20 cellular contexts compared by ENCODE assay signal in the genomic region with DNA sequence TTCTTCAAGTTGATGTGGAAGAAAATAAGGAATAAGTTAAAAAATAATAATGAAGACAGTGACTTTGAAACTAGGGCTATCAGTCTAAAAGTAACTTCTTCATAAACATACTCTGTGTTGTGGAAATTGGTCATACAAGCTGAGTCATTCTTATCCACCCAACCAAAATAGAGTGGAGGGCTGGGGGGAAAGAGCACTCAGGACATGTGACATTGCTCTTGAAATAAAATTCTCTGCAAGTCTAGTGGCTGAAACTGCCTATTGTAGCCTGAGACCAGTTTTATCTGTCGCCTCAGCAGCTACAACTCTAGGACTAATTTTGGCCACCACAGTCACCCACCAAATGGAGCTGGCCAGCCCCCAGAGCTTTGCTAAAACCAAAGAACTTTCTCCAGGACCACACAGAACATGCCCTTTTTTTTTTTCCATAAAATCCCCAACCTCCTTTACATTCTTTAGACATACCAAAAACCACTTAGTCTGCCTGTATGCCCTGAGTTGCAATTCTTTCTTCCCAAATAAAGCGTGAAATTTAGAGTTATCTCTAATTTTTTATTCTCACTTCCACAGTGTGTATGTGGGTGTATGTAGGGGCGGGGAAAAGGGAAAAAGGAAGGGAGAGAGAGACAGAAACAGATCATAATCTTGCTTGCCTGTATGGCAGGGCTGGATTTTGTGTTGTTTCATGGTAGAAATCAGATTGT. TPM values are rescaled to one million over a fixed set of nuclear protein-coding genes. Genes with fewer than 3 reads are reported as not detected.
DNase-seq lines count a peak whose midpoint lies in the region; ATAC-seq, FAIRE-seq and TF ChIP-seq lines count a peak whose summit lies in the region.
"Had no signal": no experiment of that assay in that cellular context is flagged by ENCODE, and none has a peak within 500 bp of the region (broad histone marks: within the 10 kb centered on the region; RNA-seq: fewer than 3 reads in every experiment).

No MANE protein-coding gene starts in this region.

- H3K36me3 ChIP-seq in astrocyte (ENCODE audit: insufficient read depth, low read length) (no peaks in the 10 kb centered on the region), iPS-20b (ENCODE audit: insufficient read depth, low read depth, low read length) (no peaks in the 10 kb centered on the region)
- no peaks in the 10 kb centered on the region for H3K36me3 ChIP-seq in CD4-positive, alpha-beta memory T cell (ENCODE audit: insufficient read depth, low read length)
- H3K36me3 ChIP-seq: ascending aorta, neutrophil had no signal

- H3K27me3 Mint-ChIP-seq in astrocyte (ENCODE audit: low read depth, unreplicated experiment) = peaks cover 22% of the 10 kb centered on the region
- peaks cover 53% of the 10 kb centered on the region for H3K27me3 Mint-ChIP-seq in T-helper 17 cell
- peaks cover 14 to 16% of the 10 kb centered on the region in 2 donors for H3K27me3 Mint-ChIP-seq in CD4-positive, alpha-beta memory T cell

- H3K4me3 ChIP-seq in astrocyte (ENCODE audit: insufficient read depth, low read depth, low read length) (no peak overlapping the region), iPS-20b (ENCODE audit: low read length) (no peak overlapping the region)
- no peak overlapping the region for H3K4me3 ChIP-seq in CD4-positive, alpha-beta memory T cell (ENCODE audit: low read length in 2 of 2)
- H3K4me3 ChIP-seq: ascending aorta, coronary artery had no signal

- H3K36me3 Mint-ChIP-seq in astrocyte (ENCODE audit: low read depth, unreplicated experiment) (no peaks in the 10 kb centered on the region), T-helper 17 cell (ENCODE audit: low read depth) (no peaks in the 10 kb centered on the region)
- no peaks in the 10 kb centered on the region for H3K36me3 Mint-ChIP-seq in CD4-positive, alpha-beta memory T cell

- H4K20me1 ChIP-seq in astrocyte (ENCODE audit: insufficient read depth, low read length) = no peaks in the 10 kb centered on the region

- no peak for DNase-seq in GM12891 (ENCODE audit: insufficient read length, low spot score)
- DNase-seq in astrocyte (ENCODE audit: low read depth) = peak; percentile 20
- no peak for DNase-seq in T-helper 17 cell
- DNase-seq in DMS153 treated with DMSO at 0.1 percent for 48 hours (lab: John Stamatoyannopoulos, UW; ENCODE audit: unreplicated experiment) = no peak
- DNase-seq in CD4-positive, alpha-beta memory T cell = no peak
- DNase-seq: activated CD8-positive, alpha-beta memory T cell treated with anti-CD3 and anti-CD28 coated beads, Interleukin-2, amount 50 U/mL, for 4 hours; activated gamma-delta T cell treated with Interleukin-2 at 50 U/mL for 16 hours; midbrain; NCI-H1092; NCI-H2171; NCI-H82; substantia nigra had no signal

- peak overlapping the region; percentile 15 for H2AFZ ChIP-seq in astrocyte (ENCODE audit: low read depth, low read length)

- H3K4me2 ChIP-seq in astrocyte (ENCODE audit: low read length) = peak overlapping the region; percentile 3

- H3K9me3 Mint-ChIP-seq in astrocyte (ENCODE audit: unreplicated experiment) = no peaks in the 10 kb centered on the region
- peaks cover 0 to 2% (median 0%) of the 10 kb centered on the region in 8 donors for H3K9me3 Mint-ChIP-seq in CD4-positive, alpha-beta memory T cell
- H3K9me3 Mint-ChIP-seq: T-helper 1 cell treated with Interleukin-12 subunit alpha and Interleukin-12 subunit beta and Interleukin-4 antibody, amounts not matched to agents 30 μg/mL and 1 μg/mL, for 36 hours had no signal

- no peak overlapping the region for H3K27ac Mint-ChIP-seq in astrocyte (ENCODE audit: unreplicated experiment)
- H3K27ac Mint-ChIP-seq in T-helper 17 cell = no peak overlapping the region
- no peak overlapping the region for H3K27ac Mint-ChIP-seq in CD4-positive, alpha-beta memory T cell
- H3K27ac Mint-ChIP-seq: T-helper 1 cell treated with Interleukin-12 subunit alpha and Interleukin-12 subunit beta and Interleukin-4 antibody, amounts not matched to agents 30 μg/mL and 1 μg/mL, for 36 hours had no signal

- H3K4me1 Mint-ChIP-seq in astrocyte (ENCODE audit: low read depth, unreplicated experiment) = peaks cover 20% of the 10 kb centered on the region
- peaks cover 12% of the 10 kb centered on the region for H3K4me1 Mint-ChIP-seq in T-helper 17 cell
- peaks cover 6 to 7% (median 6%) of the 10 kb centered on the region in 4 donors for H3K4me1 Mint-ChIP-seq in CD4-positive, alpha-beta memory T cell

- H3K9ac ChIP-seq in astrocyte (ENCODE audit: low read length) (no peak overlapping the region), iPS-20b (ENCODE audit: low read depth, low read length) (peak overlapping the region; percentile 39; the same call in 1 of the 2 replicates)

- H3K4me3 Mint-ChIP-seq in astrocyte (ENCODE audit: unreplicated experiment) (no peak overlapping the region), T-helper 17 cell (no peak overlapping the region)
- H3K4me3 Mint-ChIP-seq in CD4-positive, alpha-beta memory T cell = no peak overlapping the region
- H3K4me3 Mint-ChIP-seq: T-helper 1 cell treated with Interleukin-12 subunit alpha and Interleukin-12 subunit beta and Interleukin-4 antibody, amounts not matched to agents 30 μg/mL and 1 μg/mL, for 36 hours had no signal

- no peak for TF ChIP-seq CTCF in astrocyte (IDR thresholded peaks at IDR 0.05; ENCODE audit: insufficient read depth, low read depth, low read length)

- H3K9me3 ChIP-seq in astrocyte (ENCODE audit: insufficient read depth, low read depth, low read length) (no peaks in the 10 kb centered on the region), iPS-20b (ENCODE audit: insufficient read depth, low read depth, low read length) (no peaks in the 10 kb centered on the region), T-helper 17 cell (ENCODE audit: control insufficient read depth, low read length, poor library complexity, severe bottlenecking) (no peaks in the 10 kb centered on the region)
- H3K9me3 ChIP-seq in CD4-positive, alpha-beta memory T cell (ENCODE audit: control insufficient read depth in 1 of 2, low read length in 2 of 2) = no peaks in the 10 kb centered on the region
- H3K9me3 ChIP-seq: ascending aorta, neutrophil had no signal

- POLR2A ChIA-PET in CD4-positive, alpha-beta memory T cell (lab: Charles Lee; ENCODE audit: partially characterized antibody) = no interaction called here

- peak; percentile 28 for FAIRE-seq in GM12891 (lab: Jason Lieb, UNC)
- no peak for FAIRE-seq in astrocyte (lab: Jason Lieb, UNC)
- FAIRE-seq: G401.6 had no signal

- H3K27me3 ChIP-seq in astrocyte (ENCODE audit: insufficient read depth, low read length) (peaks cover 3% of the 10 kb centered on the region), iPS-20b (ENCODE audit: insufficient read depth, low read length) (no peaks in the 10 kb centered on the region)
- no peaks in the 10 kb centered on the region for H3K27me3 ChIP-seq in CD4-positive, alpha-beta memory T cell (ENCODE audit: insufficient read depth, low read length)
- H3K27me3 ChIP-seq: ascending aorta had no signal

- H3K4me1 ChIP-seq in astrocyte (ENCODE audit: insufficient read depth, low read length) = peaks cover 9% of the 10 kb centered on the region
- H3K4me1 ChIP-seq in iPS-20b (ENCODE audit: insufficient read depth, low read length) = peaks cover 11% of the 10 kb centered on the region; the same call in 1 of the 2 replicates
- H3K4me1 ChIP-seq in CD4-positive, alpha-beta memory T cell (ENCODE audit: insufficient read depth, low read length) = peaks cover 5% of the 10 kb centered on the region
- H3K4me1 ChIP-seq: ascending aorta had no signal

- peak; percentile 53 for ATAC-seq in HG02885 (IDR thresholded peaks at IDR 0.05; ENCODE audit: poor library complexity, unreplicated experiment)
- no peak for ATAC-seq in HG03520 (IDR thresholded peaks at IDR 0.05; ENCODE audit: unreplicated experiment)
- ATAC-seq in T-helper 17 cell = no peak

- H3K79me2 ChIP-seq in astrocyte (ENCODE audit: insufficient read depth, low read length) = no peaks in the 10 kb centered on the region

- no peak overlapping the region for H3K27ac ChIP-seq in astrocyte (ENCODE audit: low read depth, low read length)
- no peak overlapping the region for H3K27ac ChIP-seq in iPS-20b (ENCODE audit: low read length)
- H3K27ac ChIP-seq in CD4-positive, alpha-beta memory T cell (ENCODE audit: low read depth, low read length) = no peak overlapping the region
- H3K27ac ChIP-seq: ascending aorta, coronary artery, neutrophil had no signal

- intact Hi-C loops in CD4-positive, alpha-beta memory T cell (cut with micrococcal nuclease) = no loop called here

- CTCF ChIA-PET in CD4-positive, alpha-beta memory T cell (lab: Charles Lee; ENCODE audit: partially characterized antibody) = interaction anchor here (1.9 kb wide), 1 partner anchor 14 kb away, joined by 8 read pairs; no protein-coding TSS in a partner anchor

- no peak for TF ChIP-seq POLR2A in GM12891 (IDR thresholded peaks at IDR 0.05; ENCODE audit: low read depth, low read length)

TF ChIP-seq in GM12891, 5 proteins besides CTCF, POLR2A, EP300 and RAD21:
- no peak for TF ChIP-seq SPI1 (IDR thresholded peaks at IDR 0.05; ENCODE audit: low read depth, low read length)
- TF ChIP-seq PAX5 (IDR thresholded peaks at IDR 0.05; ENCODE audit: insufficient read depth, low read length, severe bottlenecking) = no peak
- TF ChIP-seq POLR2AphosphoS5 (IDR thresholded peaks at IDR 0.05; ENCODE audit: low read depth, low read length) = no peak
- no peak for TF ChIP-seq TAF1 (IDR thresholded peaks at IDR 0.05; ENCODE audit: low read depth, low read length)
- TF ChIP-seq POU2F2 (IDR thresholded peaks at IDR 0.05; ENCODE audit: low read depth, low read length) = no peak

RNA-seq across cellular contexts. Expression of a gene that starts 23.0 kb away (rescaled TPM):
- 29.5 TPM for polyA plus RNA-seq in GM12891 (2012; ENCODE audit: low read depth, missing spikeins)
- 27.0 and 32.0 TPM in 2 replicates for total RNA-seq in astrocyte
- total RNA-seq in T-helper 17 cell = 1 to 10 TPM; 2.7 to 3.3 TPM
- 1 to 10 TPM; 6.4 to 7.2 TPM for total RNA-seq in CD4-positive, alpha-beta memory T cell
- 1 to 10 TPM; 7.8 to 9.0 TPM for polyA plus RNA-seq in CD4-positive, alpha-beta memory T cell
